26 cellular contexts compared by ENCODE assay signal in genomic region chr13:113787694-113788093, GRCh38.
"Had no signal": no experiment of that assay in that cellular context is flagged by ENCODE, and none has a peak within 500 bp of the region (broad histone marks: within the 10 kb centered on the region; RNA-seq: fewer than 3 reads in every experiment).

No MANE protein-coding gene starts in this region.

- H3K9me3 Mint-ChIP-seq: dendritic cell treated with granulocyte-macrophage colony-stimulating factor and Interleukin-4, amounts not matched to agents 40 ng/mL and 50 ng/mL, for 4 days; stimulated activated memory B cell treated with anti-CD40 and anti-IgM and Interleukin-4, amounts not matched to agents 10 μg/mL and 1 μg/mL and 100 μg/mL, for 72 hours; type B pancreatic cell had no signal

- H3K4me3 Mint-ChIP-seq: dendritic cell treated with granulocyte-macrophage colony-stimulating factor and Interleukin-4, amounts not matched to agents 40 ng/mL and 50 ng/mL, for 4 days; naive thymus-derived CD8-positive, alpha-beta T cell; nephron progenitor cell; stimulated activated memory B cell treated with anti-CD40 and anti-IgM and Interleukin-4, amounts not matched to agents 10 μg/mL and 1 μg/mL and 100 μg/mL, for 72 hours; type B pancreatic cell had no signal

- DNase-seq: colonic mucosa; effector CD8-positive, alpha-beta T cell; foreskin keratinocyte; heart left ventricle; hippocampal formation; left cardiac atrium; left lung; lower lobe of right lung; naive thymus-derived CD8-positive, alpha-beta T cell; nephron progenitor cell; sigmoid colon; stimulated activated CD4-positive, alpha-beta T cell treated with anti-CD3 and anti-CD28 coated beads, Interleukin-2, amount 100 ng/mL, for 24 hours; stimulated activated CD4-positive, alpha-beta T cell treated with anti-CD3 and anti-CD28 coated beads, Interleukin-4, amount 100 ng/mL, for 24 hours; stimulated activated naive CD8-positive, alpha-beta T cell treated with anti-CD3 and anti-CD28 coated beads, Interleukin-15, Interleukin-2, amounts not matched to agents 100 U/mL and 50 U/mL, for 24 hours; substantia nigra; testis; uterus had no signal

- H3K9me3 ChIP-seq: colonic mucosa, esophagus muscularis mucosa, gastroesophageal sphincter, heart left ventricle, left lung, lower lobe of right lung, prostate gland, right atrium auricular region, sigmoid colon, testis, tibial artery, uterus had no signal

- H3K4me1 ChIP-seq: colonic mucosa, gastroesophageal sphincter, heart left ventricle, left lung, lower lobe of right lung, parathyroid adenoma, prostate gland, right atrium auricular region, sigmoid colon, testis, tibial artery, uterus had no signal

- H3K27ac Mint-ChIP-seq: dendritic cell treated with granulocyte-macrophage colony-stimulating factor and Interleukin-4, amounts not matched to agents 40 ng/mL and 50 ng/mL, for 4 days; naive thymus-derived CD8-positive, alpha-beta T cell; nephron progenitor cell; stimulated activated memory B cell treated with anti-CD40 and anti-IgM and Interleukin-4, amounts not matched to agents 10 μg/mL and 1 μg/mL and 100 μg/mL, for 72 hours; type B pancreatic cell had no signal

- H3K27ac ChIP-seq: colonic mucosa, esophagus muscularis mucosa, foreskin keratinocyte, gastroesophageal sphincter, heart left ventricle, left lung, lower lobe of right lung, parathyroid adenoma, prostate gland, right atrium auricular region, sigmoid colon, testis, tibial artery, uterus had no signal

- H3K27me3 ChIP-seq: colonic mucosa, esophagus muscularis mucosa, gastroesophageal sphincter, heart left ventricle, left lung, right atrium auricular region, testis, uterus had no signal

- ATAC-seq: foreskin keratinocyte; gastroesophageal sphincter; heart left ventricle; left cardiac atrium; left lung; lower lobe of right lung; naive thymus-derived CD8-positive, alpha-beta T cell; stimulated activated naive CD8-positive, alpha-beta T cell treated with anti-CD3 and anti-CD28 coated beads, Interleukin-15, Interleukin-2, amounts not matched to agents 100 U/mL and 50 U/mL, for 24 hours had no signal

- H3K36me3 Mint-ChIP-seq: naive thymus-derived CD8-positive, alpha-beta T cell; stimulated activated memory B cell treated with anti-CD40 and anti-IgM and Interleukin-4, amounts not matched to agents 10 μg/mL and 1 μg/mL and 100 μg/mL, for 72 hours; type B pancreatic cell had no signal

- H3K4me3 ChIP-seq: colonic mucosa, esophagus muscularis mucosa, gastroesophageal sphincter, heart left ventricle, left lung, lower lobe of right lung, prostate gland, right atrium auricular region, sigmoid colon, testis, tibial artery, uterus had no signal

- H3K4me1 Mint-ChIP-seq: stimulated activated memory B cell treated with anti-CD40 and anti-IgM and Interleukin-4, amounts not matched to agents 10 μg/mL and 1 μg/mL and 100 μg/mL, for 72 hours had no signal

- H3K36me3 ChIP-seq: colonic mucosa, gastroesophageal sphincter, left lung, lower lobe of right lung, prostate gland, right atrium auricular region, sigmoid colon, tibial artery, uterus had no signal
